8 cellular contexts compared by ENCODE assay signal in genomic region chr1:1692324-1692713, GRCh38. TPM values are rescaled to one million over a fixed set of nuclear protein-coding genes. Genes with fewer than 3 reads are reported as not detected.
DNase-seq lines count a peak whose midpoint lies in the region; ATAC-seq and TF ChIP-seq lines count a peak whose summit lies in the region.
"Not testable (repeated sequence)": the region's sequence is repeated elsewhere in the genome, so short reads cannot be mapped to it uniquely, and the experiment has no call there.

No MANE protein-coding gene starts in this region.

- peak overlapping the region in 1 of 3 donors; percentile 50 for H3K9ac ChIP-seq in skeletal muscle tissue (ENCODE audit: low read depth in 1 of 3, low read length in 3 of 3)

- H3K27ac ChIP-seq in 22Rv1 (peak overlapping the region; percentile 76), coronary artery (peak overlapping the region; percentile 82 to 86), skeletal muscle tissue (ENCODE audit: low read depth, low read length) (peak overlapping the region; percentile 76)

- DNase-seq in NCI-H748 treated with DMSO at 0.1 percent for 48 hours (lab: John Stamatoyannopoulos, UW) (peak; percentile 29), kidney glomerular epithelial cell (lab: John Stamatoyannopoulos, UW) (peak; percentile 44)
- DNase-seq in activated CD4-positive, alpha-beta T cell treated with anti-CD3 and anti-CD28 coated beads, Interleukin-2, amount 50 U/mL, for 4 hours = peak; percentile 37 to 46
- not testable (repeated sequence) for DNase-seq in coronary artery (ENCODE audit: low spot score)

- H3K27me3 ChIP-seq in skeletal muscle tissue (ENCODE audit: control insufficient read depth in 3 of 3, insufficient read depth in 3 of 3, low read length in 3 of 3) = not testable (repeated sequence)

- peak; percentile 39 for ATAC-seq in HG03571 (IDR thresholded peaks at IDR 0.05; ENCODE audit: unreplicated experiment)

- not testable (repeated sequence) for TF ChIP-seq CTCF in 22Rv1 (IDR thresholded peaks at IDR 0.05); coronary artery (IDR thresholded peaks at IDR 0.05)

- not testable (repeated sequence) for H3K4me1 ChIP-seq in skeletal muscle tissue (ENCODE audit: control insufficient read depth in 3 of 3, insufficient read depth in 3 of 3, low read length in 3 of 3)

- peak; percentile 36 for TF ChIP-seq POLR2A in GM19193 (IDR thresholded peaks at IDR 0.05; ENCODE audit: extremely low read depth, insufficient read depth, insufficient read length)

- H3K36me3 ChIP-seq in skeletal muscle tissue (ENCODE audit: control insufficient read depth in 3 of 3, insufficient read depth in 3 of 3, low read length in 3 of 3) = not testable (repeated sequence)

- not testable (repeated sequence) for H3K9me3 ChIP-seq in skeletal muscle tissue (ENCODE audit: control insufficient read depth in 3 of 3, low read length in 3 of 3)

- H3K4me3 ChIP-seq in coronary artery (peak overlapping the region; percentile 72), skeletal muscle tissue (ENCODE audit: low read length in 3 of 3) (peak overlapping the region in 2 of 3 donors; percentile 43 to 56)

RNA-seq across cellular contexts. Expression of gene SLC35E2B, which starts 0.3 kb away (rescaled TPM):
- total RNA-seq in skeletal muscle tissue = 15.7 TPM

RNA-seq across cellular contexts. Expression of gene CDK11A, which starts 31.8 kb away (rescaled TPM):
- total RNA-seq in skeletal muscle tissue = 16.7 TPM

RNA-seq across cellular contexts. Expression of gene CDK11B, which starts 33.5 kb away (rescaled TPM):
- 8.4 TPM for total RNA-seq in skeletal muscle tissue
